In genomic region chr12:123907726-123908476, GRCh38 we compare ENCODE assay signal across 15 cellular contexts.
DNase-seq lines count a peak whose midpoint lies in the region; TF ChIP-seq lines count a peak whose summit lies in the region.
"Had no signal": no experiment of that assay in that cellular context is flagged by ENCODE, and none has a peak within 500 bp of the region (broad histone marks: within the 10 kb centered on the region; RNA-seq: fewer than 3 reads in every experiment).

No MANE protein-coding gene starts in this region.

- H3K27ac ChIP-seq in cardiac muscle cell: peak overlapping the region; percentile 86
- H3K27ac ChIP-seq in CD8-positive, alpha-beta memory T cell (ENCODE audit: low read depth, low read length): no peak overlapping the region
- H3K27ac ChIP-seq: epithelial cell of prostate, neutrophil had no signal

- in situ Hi-C loops in G401 (cut with HindIII; ENCODE audit: low sequenced_read_pairs): no loop called here

- H3K36me3 ChIP-seq in cardiac muscle cell: no peaks in the 10 kb centered on the region
- no peaks in the 10 kb centered on the region for H3K36me3 ChIP-seq in CD8-positive, alpha-beta memory T cell (ENCODE audit: insufficient read depth, low read length)

- H3K36me3 Mint-ChIP-seq in CD8-positive, alpha-beta memory T cell: no peaks in the 10 kb centered on the region
- H3K36me3 Mint-ChIP-seq in activated T-cell treated with anti-CD3 and anti-CD28 coated beads, Interleukin-2, amount 50 U/mL, for 24 hours (ENCODE audit: low read depth): no peaks in the 10 kb centered on the region
- H3K36me3 Mint-ChIP-seq: CD8-positive, alpha-beta T cell had no signal

- H3K9me3 Mint-ChIP-seq in CD8-positive, alpha-beta memory T cell: no peaks in the 10 kb centered on the region
- no peaks in the 10 kb centered on the region for H3K9me3 Mint-ChIP-seq in activated T-cell treated with anti-CD3 and anti-CD28 coated beads, Interleukin-2, amount 50 U/mL, for 24 hours
- H3K9me3 Mint-ChIP-seq: CD8-positive, alpha-beta T cell; stimulated activated naive CD8-positive, alpha-beta T cell treated with anti-CD3 and anti-CD28 coated beads, Interleukin-15, Interleukin-2, amounts not matched to agents 100 ng/mL and 50 ng/mL, for 24 hours; T-helper 2 cell treated with Interferon-gamma antibody and Interleukin-4, amounts not matched to agents 5 μg/mL and 100 μg/mL, for 36 hours had no signal

- no peak for TF ChIP-seq CTCF in cardiac muscle cell (IDR thresholded peaks at IDR 0.05; ENCODE audit: low read depth, low read length)

- H3K4me3 ChIP-seq in cardiac muscle cell: no peak overlapping the region
- H3K4me3 ChIP-seq in CD8-positive, alpha-beta memory T cell (ENCODE audit: low read length): no peak overlapping the region
- H3K4me3 ChIP-seq: GM12878 had no signal

- CTCF ChIA-PET in CD8-positive, alpha-beta memory T cell (lab: Charles Lee): interaction anchor here (5.3 kb wide), 1 partner anchor 76 kb away, joined by 88 read pairs; no protein-coding TSS in a partner anchor

- H3K4me3 Mint-ChIP-seq in CD8-positive, alpha-beta memory T cell: no peak overlapping the region
- H3K4me3 Mint-ChIP-seq in activated T-cell treated with anti-CD3 and anti-CD28 coated beads, Interleukin-2, amount 50 U/mL, for 24 hours: no peak overlapping the region
- H3K4me3 Mint-ChIP-seq: CD8-positive, alpha-beta T cell; stimulated activated naive CD8-positive, alpha-beta T cell treated with anti-CD3 and anti-CD28 coated beads, Interleukin-15, Interleukin-2, amounts not matched to agents 100 ng/mL and 50 ng/mL, for 24 hours; T-helper 2 cell treated with Interferon-gamma antibody and Interleukin-4, amounts not matched to agents 5 μg/mL and 100 μg/mL, for 36 hours had no signal

- DNase-seq in G401 (ENCODE audit: low spot score): peak; percentile 32
- peak; percentile 91 for DNase-seq in SK-N-DZ (ENCODE audit: low spot score)
- DNase-seq in cardiac muscle cell (ENCODE audit: low read depth in 1 of 2, low spot score in 1 of 2): peak; percentile 58 to 96
- DNase-seq in pons (ENCODE audit: low spot score): peak; percentile 23
- DNase-seq in activated CD4-positive, alpha-beta T cell treated with anti-CD3 and anti-CD28 coated beads for 1 hour: no peak
- DNase-seq in CD8-positive, alpha-beta memory T cell: no peak
- DNase-seq in activated T-cell treated with anti-CD3 and anti-CD28 coated beads, Interleukin-2, amount 50 U/mL, for 24 hours: no peak
- DNase-seq in activated gamma-delta T cell (lab: John Stamatoyannopoulos, UW): no peak
- DNase-seq: CD8-positive, alpha-beta T cell; NCI-H1694 had no signal

- H3K4me1 Mint-ChIP-seq in CD8-positive, alpha-beta memory T cell: peaks cover 11 to 20% (median 13%) of the 10 kb centered on the region in 3 donors
- peaks cover 15% of the 10 kb centered on the region for H3K4me1 Mint-ChIP-seq in activated T-cell treated with anti-CD3 and anti-CD28 coated beads, Interleukin-2, amount 50 U/mL, for 24 hours (ENCODE audit: low read depth)

- peak overlapping the region in 4 of 8 donors; percentile 29 to 80 (median 58) for H3K27ac Mint-ChIP-seq in CD8-positive, alpha-beta memory T cell
- H3K27ac Mint-ChIP-seq in activated T-cell treated with anti-CD3 and anti-CD28 coated beads, Interleukin-2, amount 50 U/mL, for 24 hours: no peak overlapping the region
- H3K27ac Mint-ChIP-seq: CD8-positive, alpha-beta T cell; stimulated activated naive CD8-positive, alpha-beta T cell treated with anti-CD3 and anti-CD28 coated beads, Interleukin-15, Interleukin-2, amounts not matched to agents 100 ng/mL and 50 ng/mL, for 24 hours; T-helper 2 cell treated with Interferon-gamma antibody and Interleukin-4, amounts not matched to agents 5 μg/mL and 100 μg/mL, for 36 hours had no signal

- no peaks in the 10 kb centered on the region for H3K27me3 ChIP-seq in cardiac muscle cell
- H3K27me3 ChIP-seq in CD8-positive, alpha-beta memory T cell (ENCODE audit: insufficient read depth, low read length, poor library complexity, severe bottlenecking): no peaks in the 10 kb centered on the region
- H3K27me3 ChIP-seq: neutrophil had no signal

- H3K4me1 ChIP-seq in cardiac muscle cell (ENCODE audit: low read depth): peaks cover 19% of the 10 kb centered on the region
- H3K4me1 ChIP-seq in CD8-positive, alpha-beta memory T cell (ENCODE audit: insufficient read depth, low read length): no peaks in the 10 kb centered on the region

- H3K9me3 ChIP-seq in cardiac muscle cell (ENCODE audit: low read depth): no peaks in the 10 kb centered on the region
- no peaks in the 10 kb centered on the region for H3K9me3 ChIP-seq in CD8-positive, alpha-beta memory T cell (ENCODE audit: low read length)
- H3K9me3 ChIP-seq: neutrophil had no signal

- H3K27me3 Mint-ChIP-seq in CD8-positive, alpha-beta memory T cell: peaks cover 3 to 14% of the 10 kb centered on the region in 2 donors
- H3K27me3 Mint-ChIP-seq in activated T-cell treated with anti-CD3 and anti-CD28 coated beads, Interleukin-2, amount 50 U/mL, for 24 hours: peaks cover 5% of the 10 kb centered on the region
- H3K27me3 Mint-ChIP-seq: stimulated activated naive CD8-positive, alpha-beta T cell treated with anti-CD3 and anti-CD28 coated beads, Interleukin-15, Interleukin-2, amounts not matched to agents 100 ng/mL and 50 ng/mL, for 24 hours had no signal

- POLR2A ChIA-PET in CD8-positive, alpha-beta memory T cell (lab: Charles Lee): no interaction called here

Comparison
In these comparisons a context has a peak if more than half of its experiments do, and no peak if none do; other contexts are left out.
1. DNase-seq: peak in G401 (single experiment), SK-N-DZ (single experiment), cardiac muscle cell (2 of 2) and pons (single experiment); none in activated CD4-positive, alpha-beta T cell treated with anti-CD3 and anti-CD28 coated beads for 1 hour (single experiment), CD8-positive, alpha-beta memory T cell (0 of 5), activated T-cell treated with anti-CD3 and anti-CD28 coated beads, Interleukin-2, amount 50 U/mL, for 24 hours (single experiment) and activated gamma-delta T cell (single experiment).